3 cellular contexts compared by ENCODE assay signal in genomic region chr11:61516191-61516590, GRCh38.
TF ChIP-seq lines count a peak whose summit lies in the region.

No MANE protein-coding gene starts in this region.

TF ChIP-seq in A549, 52 proteins besides CTCF, POLR2A, EP300 and RAD21:
- no peak for TF ChIP-seq NR3C1 (IDR thresholded peaks at IDR 0.05)
- TF ChIP-seq HDAC2 (IDR thresholded peaks at IDR 0.05), result no peak
- TF ChIP-seq E2F6 (IDR thresholded peaks at IDR 0.05; ENCODE audit: borderline replicate concordance, low read depth), result no peak
- TF ChIP-seq PHF8 (IDR thresholded peaks at IDR 0.05; ENCODE audit: borderline replicate concordance, low read depth), result no peak
- no peak for TF ChIP-seq ATOH8 (CRISPR knock-in tag; IDR thresholded peaks at IDR 0.05; ENCODE audit: low read depth)
- no peak for TF ChIP-seq HES2 (IDR thresholded peaks at IDR 0.05)

TF ChIP-seq in K562, 482 proteins besides CTCF, POLR2A, EP300 and RAD21:
- TF ChIP-seq ZBTB7A (IDR thresholded peaks at IDR 0.05; ENCODE audit: borderline replicate concordance, control insufficient read depth, low read depth, low read length), result 0 out of 2 replicates have a peak, but pooled peaks have one; percentile 17
- TF ChIP-seq BRD4 (IDR thresholded peaks at IDR 0.05), result no peak

TF ChIP-seq in HepG2, 621 proteins besides CTCF, POLR2A, EP300 and RAD21:
- no peak for TF ChIP-seq TERF1 (CRISPR knock-in tag; IDR thresholded peaks at IDR 0.05)
- TF ChIP-seq PCBP1 (IDR thresholded peaks at IDR 0.05; ENCODE audit: borderline replicate concordance, low read depth, low read length), result 0 out of 2 replicates have a peak, but pooled peaks have one; percentile 27
